Comparison of ENCODE assay signal across 1 cellular context in genomic region chr6:108002365-108003221, GRCh38.
A peak's percentile ranks its signal among the peaks of the same experiment; 100 is the strongest.
TF ChIP-seq lines count a peak whose summit lies in the region.

No MANE protein-coding gene starts in this region.

TF ChIP-seq in HepG2, 621 proteins besides CTCF, POLR2A, EP300 and RAD21 (continued from another document and continues in another):
- TF ChIP-seq, protein P1, sequence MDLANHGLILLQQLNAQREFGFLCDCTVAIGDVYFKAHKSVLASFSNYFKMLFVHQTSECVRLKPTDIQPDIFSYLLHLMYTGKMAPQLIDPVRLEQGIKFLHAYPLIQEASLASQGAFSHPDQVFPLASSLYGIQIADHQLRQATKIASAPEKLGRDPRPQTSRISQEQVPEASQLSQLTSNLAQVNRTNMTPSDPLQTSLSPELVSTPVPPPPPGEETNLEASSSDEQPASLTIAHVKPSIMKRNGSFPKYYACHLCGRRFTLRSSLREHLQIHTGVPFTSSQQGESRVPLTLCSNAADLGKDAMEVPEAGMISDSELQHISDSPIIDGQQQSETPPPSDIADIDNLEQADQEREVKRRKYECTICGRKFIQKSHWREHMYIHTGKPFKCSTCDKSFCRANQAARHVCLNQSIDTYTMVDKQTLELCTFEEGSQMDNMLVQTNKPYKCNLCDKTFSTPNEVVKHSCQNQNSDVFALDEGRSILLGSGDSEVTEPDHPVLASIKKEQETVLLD (CRISPR knock-in tag; IDR thresholded peaks at IDR 0.05; ENCODE audit: low read depth): no peak
- peak; percentile 72 for TF ChIP-seq ARID5B (CRISPR knock-in tag; IDR thresholded peaks at IDR 0.05)
- no peak for TF ChIP-seq DMTF1 (CRISPR knock-in tag; IDR thresholded peaks at IDR 0.05)
- no peak for TF ChIP-seq KDM5A (IDR thresholded peaks at IDR 0.05; ENCODE audit: borderline replicate concordance, low read length)
- TF ChIP-seq ZNF747 (CRISPR knock-in tag; IDR thresholded peaks at IDR 0.05; ENCODE audit: borderline replicate concordance): no peak
- no peak for TF ChIP-seq ZNF768 (CRISPR knock-in tag; IDR thresholded peaks at IDR 0.05)
- TF ChIP-seq TCF12 (IDR thresholded peaks at IDR 0.05): no peak
- no peak for TF ChIP-seq TCF12 (CRISPR knock-in tag; IDR thresholded peaks at IDR 0.05)
- no peak for TF ChIP-seq ZNF891 (CRISPR knock-in tag; IDR thresholded peaks at IDR 0.05)
- TF ChIP-seq ZNF567 (CRISPR knock-in tag; IDR thresholded peaks at IDR 0.05; ENCODE audit: borderline replicate concordance): no peak
- no peak for TF ChIP-seq PPARG (CRISPR knock-in tag; conservative IDR thresholded peaks at IDR 0.05)
- no peak for TF ChIP-seq ZFAT (CRISPR knock-in tag; conservative IDR thresholded peaks at IDR 0.05)
- TF ChIP-seq SAFB2 (CRISPR knock-in tag; IDR thresholded peaks at IDR 0.05; ENCODE audit: borderline replicate concordance, low read depth): no peak
- no peak for TF ChIP-seq THRA (CRISPR knock-in tag; IDR thresholded peaks at IDR 0.05; ENCODE audit: borderline replicate concordance)
- TF ChIP-seq, protein P2, sequence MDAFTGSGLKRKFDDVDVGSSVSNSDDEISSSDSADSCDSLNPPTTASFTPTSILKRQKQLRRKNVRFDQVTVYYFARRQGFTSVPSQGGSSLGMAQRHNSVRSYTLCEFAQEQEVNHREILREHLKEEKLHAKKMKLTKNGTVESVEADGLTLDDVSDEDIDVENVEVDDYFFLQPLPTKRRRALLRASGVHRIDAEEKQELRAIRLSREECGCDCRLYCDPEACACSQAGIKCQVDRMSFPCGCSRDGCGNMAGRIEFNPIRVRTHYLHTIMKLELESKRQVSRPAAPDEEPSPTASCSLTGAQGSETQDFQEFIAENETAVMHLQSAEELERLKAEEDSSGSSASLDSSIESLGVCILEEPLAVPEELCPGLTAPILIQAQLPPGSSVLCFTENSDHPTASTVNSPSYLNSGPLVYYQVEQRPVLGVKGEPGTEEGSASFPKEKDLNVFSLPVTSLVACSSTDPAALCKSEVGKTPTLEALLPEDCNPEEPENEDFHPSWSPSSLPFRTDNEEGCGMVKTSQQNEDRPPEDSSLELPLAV (CRISPR knock-in tag; conservative IDR thresholded peaks at IDR 0.05; ENCODE audit: low read depth): no peak
- no peak for TF ChIP-seq ZNF33B (CRISPR knock-in tag; IDR thresholded peaks at IDR 0.05)
- TF ChIP-seq BRCA1 (CRISPR knock-in tag; IDR thresholded peaks at IDR 0.05): no peak
- no peak; the same call in 1 of the 2 replicates for TF ChIP-seq ZNF777 (CRISPR knock-in tag; IDR thresholded peaks at IDR 0.05)
- TF ChIP-seq PATZ1 (CRISPR knock-in tag; IDR thresholded peaks at IDR 0.05): peak; percentile 80
- peak; percentile 42; the same call in 1 of the 2 replicates for TF ChIP-seq BHLHE40 (IDR thresholded peaks at IDR 0.05; ENCODE audit: low read length)
- peak; percentile 51; the same call in 1 of the 2 replicates for TF ChIP-seq FOSL2 (CRISPR knock-in tag; IDR thresholded peaks at IDR 0.05)
- no peak for TF ChIP-seq LBX2 (CRISPR knock-in tag; IDR thresholded peaks at IDR 0.05; ENCODE audit: borderline replicate concordance)
- TF ChIP-seq HMG20B (CRISPR knock-in tag; conservative IDR thresholded peaks at IDR 0.05): peak; percentile 61; the same call in 1 of the 2 replicates
- TF ChIP-seq, protein P3, sequence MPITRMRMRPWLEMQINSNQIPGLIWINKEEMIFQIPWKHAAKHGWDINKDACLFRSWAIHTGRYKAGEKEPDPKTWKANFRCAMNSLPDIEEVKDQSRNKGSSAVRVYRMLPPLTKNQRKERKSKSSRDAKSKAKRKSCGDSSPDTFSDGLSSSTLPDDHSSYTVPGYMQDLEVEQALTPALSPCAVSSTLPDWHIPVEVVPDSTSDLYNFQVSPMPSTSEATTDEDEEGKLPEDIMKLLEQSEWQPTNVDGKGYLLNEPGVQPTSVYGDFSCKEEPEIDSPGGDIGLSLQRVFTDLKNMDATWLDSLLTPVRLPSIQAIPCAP (CRISPR knock-in tag; IDR thresholded peaks at IDR 0.05; ENCODE audit: low read depth): no peak
- TF ChIP-seq ZSCAN12 (CRISPR knock-in tag; IDR thresholded peaks at IDR 0.05): no peak
- no peak for TF ChIP-seq MYNN (CRISPR knock-in tag; IDR thresholded peaks at IDR 0.05; ENCODE audit: low read depth)
- TF ChIP-seq HDAC1 (CRISPR knock-in tag; IDR thresholded peaks at IDR 0.05): no peak; the same call in 1 of the 2 replicates
- TF ChIP-seq, protein P4, sequence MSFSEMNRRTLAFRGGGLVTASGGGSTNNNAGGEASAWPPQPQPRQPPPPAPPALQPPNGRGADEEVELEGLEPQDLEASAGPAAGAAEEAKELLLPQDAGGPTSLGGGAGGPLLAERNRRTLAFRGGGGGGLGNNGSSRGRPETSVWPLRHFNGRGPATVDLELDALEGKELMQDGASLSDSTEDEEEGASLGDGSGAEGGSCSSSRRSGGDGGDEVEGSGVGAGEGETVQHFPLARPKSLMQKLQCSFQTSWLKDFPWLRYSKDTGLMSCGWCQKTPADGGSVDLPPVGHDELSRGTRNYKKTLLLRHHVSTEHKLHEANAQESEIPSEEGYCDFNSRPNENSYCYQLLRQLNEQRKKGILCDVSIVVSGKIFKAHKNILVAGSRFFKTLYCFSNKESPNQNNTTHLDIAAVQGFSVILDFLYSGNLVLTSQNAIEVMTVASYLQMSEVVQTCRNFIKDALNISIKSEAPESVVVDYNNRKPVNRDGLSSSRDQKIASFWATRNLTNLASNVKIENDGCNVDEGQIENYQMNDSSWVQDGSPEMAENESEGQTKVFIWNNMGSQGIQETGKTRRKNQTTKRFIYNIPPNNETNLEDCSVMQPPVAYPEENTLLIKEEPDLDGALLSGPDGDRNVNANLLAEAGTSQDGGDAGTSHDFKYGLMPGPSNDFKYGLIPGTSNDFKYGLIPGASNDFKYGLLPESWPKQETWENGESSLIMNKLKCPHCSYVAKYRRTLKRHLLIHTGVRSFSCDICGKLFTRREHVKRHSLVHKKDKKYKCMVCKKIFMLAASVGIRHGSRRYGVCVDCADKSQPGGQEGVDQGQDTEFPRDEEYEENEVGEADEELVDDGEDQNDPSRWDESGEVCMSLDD (CRISPR knock-in tag; IDR thresholded peaks at IDR 0.05; ENCODE audit: borderline replicate concordance): no peak
- no peak for TF ChIP-seq CC2D1A (CRISPR knock-in tag; IDR thresholded peaks at IDR 0.05)
- TF ChIP-seq ZNF354B (CRISPR knock-in tag; IDR thresholded peaks at IDR 0.05): no peak
- peak; percentile 36; the same call in 1 of the 2 replicates for TF ChIP-seq HOXA3 (CRISPR knock-in tag; IDR thresholded peaks at IDR 0.05)
- no peak for TF ChIP-seq ETV5 (CRISPR knock-in tag; IDR thresholded peaks at IDR 0.05; ENCODE audit: borderline replicate concordance)
- peak; percentile 33; the same call in 1 of the 2 replicates for TF ChIP-seq CREM (IDR thresholded peaks at IDR 0.05)
- TF ChIP-seq CREM (CRISPR knock-in tag; IDR thresholded peaks at IDR 0.05): no peak
- no peak for TF ChIP-seq SOX13 (IDR thresholded peaks at IDR 0.05)
- TF ChIP-seq SOX13 (CRISPR knock-in tag; conservative IDR thresholded peaks at IDR 0.05 in 1 of 2, IDR thresholded peaks at IDR 0.05 in 1 of 2): peak in 1 of 2 experiments; percentile 86; a peak in 2 of 4 replicates
- TF ChIP-seq AGO1 (IDR thresholded peaks at IDR 0.05; ENCODE audit: low read depth, low read length, poor library complexity, severe bottlenecking): no peak
- no peak for TF ChIP-seq IRX3 (CRISPR knock-in tag; IDR thresholded peaks at IDR 0.05; ENCODE audit: borderline replicate concordance, low read depth)
- TF ChIP-seq ZNF709 (CRISPR knock-in tag; IDR thresholded peaks at IDR 0.05): no peak
- no peak for TF ChIP-seq MLXIP (CRISPR knock-in tag; IDR thresholded peaks at IDR 0.05; ENCODE audit: borderline replicate concordance)
- no peak for TF ChIP-seq ZNF543 (CRISPR knock-in tag; IDR thresholded peaks at IDR 0.05)
